In genomic region chr15:33516563-33516962, GRCh38 we compare ENCODE assay signal across 2 cellular contexts.
TF ChIP-seq lines count a peak whose summit lies in the region.

No MANE protein-coding gene starts in this region.

TF ChIP-seq in IMR-90, 13 proteins besides CTCF, POLR2A, EP300 and RAD21:
- TF ChIP-seq RCOR1 (IDR thresholded peaks at IDR 0.05; ENCODE audit: insufficient replicate concordance, low read length) (no peak), NFE2L2 (IDR thresholded peaks at IDR 0.05; ENCODE audit: low read depth, low read length) (no peak), RFX5 (IDR thresholded peaks at IDR 0.05; ENCODE audit: low read depth, low read length) (no peak), CEBPB (IDR thresholded peaks at IDR 0.05; ENCODE audit: low read depth, low read length) (no peak), MAFK (IDR thresholded peaks at IDR 0.05; ENCODE audit: low read depth, low read length) (peak; percentile 30; the same call in 1 of the 2 replicates), FOS (IDR thresholded peaks at IDR 0.05; ENCODE audit: low read depth, low read length) (no peak), USF2 (IDR thresholded peaks at IDR 0.05; ENCODE audit: low read depth, low read length) (no peak), MAZ (IDR thresholded peaks at IDR 0.05; ENCODE audit: borderline replicate concordance, low read depth, low read length) (no peak)

TF ChIP-seq in H1, 55 proteins besides CTCF, POLR2A, EP300 and RAD21:
- peak; percentile 20; the same call in 1 of the 2 replicates for TF ChIP-seq MAFK (IDR thresholded peaks at IDR 0.05; ENCODE audit: low read depth, low read length)
- no peak for TF ChIP-seq POU5F1 (IDR thresholded peaks at IDR 0.05; ENCODE audit: low read depth, low read length)
